8 cellular contexts compared by ENCODE assay signal in the genomic region with DNA sequence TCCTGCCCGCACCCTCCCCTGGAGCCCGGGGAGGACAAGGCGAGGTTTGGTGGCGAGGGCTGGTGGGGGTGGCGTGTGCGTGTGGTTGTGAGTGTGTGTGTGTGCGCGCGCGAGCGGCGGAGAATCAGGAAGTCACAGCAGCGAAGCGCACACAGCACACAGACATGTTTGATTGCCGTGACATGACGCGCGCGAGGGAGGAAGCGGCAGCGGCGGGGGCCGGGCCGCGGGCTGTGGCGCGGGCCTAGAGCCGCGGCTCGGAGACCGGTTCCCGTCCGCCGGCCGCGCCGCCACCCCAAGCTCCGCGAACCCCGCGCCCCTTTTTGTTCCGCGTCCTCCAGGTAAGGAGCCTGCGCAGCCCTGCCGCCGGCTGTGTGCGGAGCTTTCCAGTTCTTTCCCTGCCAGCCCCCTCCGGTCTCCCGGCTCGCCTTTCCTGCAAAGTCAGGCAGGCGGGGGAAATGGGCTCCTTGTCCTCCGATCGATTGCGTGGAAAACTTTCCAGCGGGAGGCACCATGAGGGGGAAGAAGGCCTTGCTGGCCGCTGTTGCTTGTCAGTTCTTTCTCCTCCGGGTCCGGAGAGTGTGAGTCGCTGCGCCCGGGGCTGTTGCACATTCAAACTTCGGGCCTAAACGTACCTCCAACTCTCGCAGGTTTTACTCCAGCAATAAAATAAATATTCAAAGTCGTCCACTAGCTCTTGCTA. TPM values are rescaled to one million over a fixed set of nuclear protein-coding genes. Genes with fewer than 3 reads are reported as not detected.
DNase-seq lines count a peak whose midpoint lies in the region; ATAC-seq lines count a peak whose summit lies in the region.

No MANE protein-coding gene starts in this region.

- DNase-seq in NCI-H2227 (lab: John Stamatoyannopoulos, UW; ENCODE audit: unreplicated experiment) = peak; percentile 41
- no peak for DNase-seq in NCI-H2227 treated with DMSO at 0.1 percent for 48 hours (lab: John Stamatoyannopoulos, UW)
- DNase-seq in NCI-H526 (lab: John Stamatoyannopoulos, UW) = peak; percentile 38 to 81
- DNase-seq in activated CD8-positive, alpha-beta memory T cell treated with anti-CD3 and anti-CD28 coated beads for 24 hours = peak; percentile 79
- DNase-seq in effector CD4-positive, alpha-beta T cell = peak; percentile 74
- DNase-seq in lung microvascular endothelial cell (ENCODE audit: low read depth in 2 of 2) = peak; percentile 83 to 92
- peak; percentile 44 to 63 (median 52) for DNase-seq in stimulated activated CD4-positive, alpha-beta T cell treated with anti-CD3 and anti-CD28 coated beads, TNF-alpha, amount 100 ng/mL, for 4 hours (ENCODE audit: low read depth in 3 of 3)

- ATAC-seq in HG02870 (IDR thresholded peaks at IDR 0.05; ENCODE audit: unreplicated experiment) = peak; percentile 23

RNA-seq across cellular contexts. Expression of gene SMARCA2, which starts 2.5 kb away (rescaled TPM):
- total RNA-seq in lung microvascular endothelial cell = 47.5 and 84.9 TPM in 2 replicates
